ENCODE assay signal across 8 cellular contexts in the genomic region with DNA sequence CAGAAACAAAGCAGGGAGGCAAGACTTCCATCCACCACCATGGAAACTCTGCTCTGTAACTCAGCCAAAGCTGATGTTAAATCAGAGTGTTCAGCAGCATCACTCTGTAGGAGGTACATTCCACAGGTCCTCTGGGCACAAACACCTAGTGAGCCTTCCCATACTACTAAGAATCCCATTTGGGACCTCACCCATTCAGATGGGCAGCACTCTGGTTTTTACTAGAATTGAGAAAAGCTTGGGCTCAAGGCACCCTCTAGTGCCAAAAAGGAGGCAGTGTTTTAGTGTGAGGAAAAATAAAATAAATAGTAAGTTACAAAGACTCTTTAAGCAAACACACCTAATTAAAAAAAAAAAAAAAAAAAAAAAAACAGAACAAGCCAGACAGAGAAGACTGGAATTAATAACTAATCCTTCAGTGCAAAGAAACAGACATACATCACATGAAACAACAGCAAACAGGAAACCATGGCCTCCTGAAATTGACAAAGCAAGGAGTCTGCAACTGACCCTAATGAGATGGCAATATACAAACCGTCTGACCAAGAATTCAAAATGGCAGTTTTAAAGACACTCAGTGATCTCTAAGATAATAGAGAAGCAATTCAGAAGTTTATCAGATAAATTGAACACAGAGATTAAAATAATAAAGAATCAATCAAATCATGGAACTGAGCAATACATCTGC.
DNase-seq lines count a peak whose midpoint lies in the region; ATAC-seq and TF ChIP-seq lines count a peak whose summit lies in the region.

No MANE protein-coding gene starts in this region.

- no peaks in the 10 kb centered on the region for H3K36me3 ChIP-seq in GM23338 (ENCODE audit: insufficient read depth)
- no peaks in the 10 kb centered on the region for H3K36me3 ChIP-seq in aorta (ENCODE audit: control insufficient read depth in 1 of 2, insufficient read depth in 2 of 2, low read length in 1 of 2)

- peaks cover 34% of the 10 kb centered on the region for H3K36me3 Mint-ChIP-seq in GM23338 (ENCODE audit: low read depth)
- H3K36me3 Mint-ChIP-seq in T-cell = no peaks in the 10 kb centered on the region

- H3K27ac Mint-ChIP-seq in GM23338 = peak overlapping the region; percentile 71
- H3K27ac Mint-ChIP-seq in T-cell = peak overlapping the region in 1 of 2 donors; percentile 35

- H3K4me1 ChIP-seq in GM23338 (ENCODE audit: insufficient read depth) (no peaks in the 10 kb centered on the region), aorta (ENCODE audit: control insufficient read depth in 1 of 2, insufficient read depth in 2 of 2, low read length in 2 of 2) (no peaks in the 10 kb centered on the region)

- intact Hi-C loops in aorta (cut with DNase I) = no loop called here
- intact Hi-C loops in left ventricle myocardium superior (cut with micrococcal nuclease) = no loop called here
- intact Hi-C loops in left cardiac atrium (cut with DNase I) = no loop called here

- no peaks in the 10 kb centered on the region for H3F3A ChIP-seq in GM23338 (replicated peaks; ENCODE audit: low read depth)

- H3K9me3 Mint-ChIP-seq in GM23338 (peaks cover 28% of the 10 kb centered on the region), T-cell (peaks cover 2 to 17% (median 6%) of the 10 kb centered on the region in 3 donors)

- DNase-seq in DMS53 treated with DMSO at 0.1 percent for 48 hours (lab: John Stamatoyannopoulos, UW; ENCODE audit: unreplicated experiment) = peak; percentile 9
- DNase-seq in GM23338 (ENCODE audit: low spot score) = peak; percentile 79
- no peak for DNase-seq in T-cell
- DNase-seq in iPS-NIHi7 (ENCODE audit: extremely low spot score) = peak; percentile 72
- DNase-seq in aorta = no peak
- no peak for DNase-seq in left ventricle myocardium superior
- DNase-seq in foreskin melanocyte = no peak
- no peak for DNase-seq in left cardiac atrium

- peaks cover 3% of the 10 kb centered on the region for H3K9me3 ChIP-seq in aorta (ENCODE audit: control insufficient read depth, low read length)

- CTCF ChIA-PET in T-cell (lab: Charles Lee) = interaction anchor here (0.7 to 1.2 kb wide), 3 partner anchors 32 to 633 kb away, joined by 3 to 5 read pairs (median 4); no protein-coding TSS in a partner anchor

- TF ChIP-seq CTCF in GM23338 (conservative IDR thresholded peaks at IDR 0.05; ENCODE audit: low read depth in 2 of 2) = peak; percentile 68 to 71

- H3K4me3 ChIP-seq in GM23338 (no peak overlapping the region), aorta (ENCODE audit: low read length in 2 of 2) (no peak overlapping the region)

- no peaks in the 10 kb centered on the region for H3K27me3 ChIP-seq in GM23338 (ENCODE audit: insufficient read depth)
- no peaks in the 10 kb centered on the region for H3K27me3 ChIP-seq in aorta (ENCODE audit: control insufficient read depth in 1 of 2, insufficient read depth in 2 of 2, low read length in 1 of 2)

- peak; percentile 99 for ATAC-seq in GM23338
- no peak for ATAC-seq in T-cell (replicated peaks in 1 of 4)
- no peak for ATAC-seq in aorta (ENCODE audit: low FRiP score)
- no peak for ATAC-seq in left ventricle myocardium superior
- no peak for ATAC-seq in left cardiac atrium

- H3K27me3 Mint-ChIP-seq in GM23338 (ENCODE audit: insufficient read depth, low read depth, poor library complexity) = peaks cover 5% of the 10 kb centered on the region
- peaks cover 3 to 15% of the 10 kb centered on the region in 2 donors for H3K27me3 Mint-ChIP-seq in T-cell

- POLR2A ChIA-PET in T-cell (lab: Charles Lee) = no interaction called here

- 59 to 69% methylated on average over 1 of the region's 1 CpG for WGBS in aorta, 2 donors

- no peaks in the 10 kb centered on the region for H3K79me2 ChIP-seq in GM23338 (replicated peaks; ENCODE audit: insufficient read depth)

- no peak overlapping the region for H3K27ac ChIP-seq in GM23338 (ENCODE audit: low read depth)
- H3K27ac ChIP-seq in aorta (ENCODE audit: low read depth in 1 of 2, low read length in 2 of 2) = no peak overlapping the region

- no peak overlapping the region for H3K4me3 Mint-ChIP-seq in GM23338
- peak overlapping the region; percentile 17 to 74 (median 66) for H3K4me3 Mint-ChIP-seq in T-cell

- H3K9me2 ChIP-seq in GM23338 (ENCODE audit: insufficient read depth) = no peaks in the 10 kb centered on the region

- no peak overlapping the region for H3K4me2 ChIP-seq in GM23338

- H4K20me1 ChIP-seq in GM23338 (replicated peaks; ENCODE audit: insufficient read depth) = no peaks in the 10 kb centered on the region

- H2AFZ ChIP-seq in GM23338 = no peak overlapping the region

- peaks cover 8% of the 10 kb centered on the region for H3K4me1 Mint-ChIP-seq in GM23338
- peaks cover 11 to 14% (median 12%) of the 10 kb centered on the region in 3 donors for H3K4me1 Mint-ChIP-seq in T-cell

TF ChIP-seq in GM23338, 12 proteins besides CTCF, POLR2A, EP300 and RAD21:
- TF ChIP-seq, protein P1, sequence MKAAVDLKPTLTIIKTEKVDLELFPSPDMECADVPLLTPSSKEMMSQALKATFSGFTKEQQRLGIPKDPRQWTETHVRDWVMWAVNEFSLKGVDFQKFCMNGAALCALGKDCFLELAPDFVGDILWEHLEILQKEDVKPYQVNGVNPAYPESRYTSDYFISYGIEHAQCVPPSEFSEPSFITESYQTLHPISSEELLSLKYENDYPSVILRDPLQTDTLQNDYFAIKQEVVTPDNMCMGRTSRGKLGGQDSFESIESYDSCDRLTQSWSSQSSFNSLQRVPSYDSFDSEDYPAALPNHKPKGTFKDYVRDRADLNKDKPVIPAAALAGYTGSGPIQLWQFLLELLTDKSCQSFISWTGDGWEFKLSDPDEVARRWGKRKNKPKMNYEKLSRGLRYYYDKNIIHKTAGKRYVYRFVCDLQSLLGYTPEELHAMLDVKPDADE (IDR thresholded peaks at IDR 0.05) = no peak
- TF ChIP-seq, protein P2, sequence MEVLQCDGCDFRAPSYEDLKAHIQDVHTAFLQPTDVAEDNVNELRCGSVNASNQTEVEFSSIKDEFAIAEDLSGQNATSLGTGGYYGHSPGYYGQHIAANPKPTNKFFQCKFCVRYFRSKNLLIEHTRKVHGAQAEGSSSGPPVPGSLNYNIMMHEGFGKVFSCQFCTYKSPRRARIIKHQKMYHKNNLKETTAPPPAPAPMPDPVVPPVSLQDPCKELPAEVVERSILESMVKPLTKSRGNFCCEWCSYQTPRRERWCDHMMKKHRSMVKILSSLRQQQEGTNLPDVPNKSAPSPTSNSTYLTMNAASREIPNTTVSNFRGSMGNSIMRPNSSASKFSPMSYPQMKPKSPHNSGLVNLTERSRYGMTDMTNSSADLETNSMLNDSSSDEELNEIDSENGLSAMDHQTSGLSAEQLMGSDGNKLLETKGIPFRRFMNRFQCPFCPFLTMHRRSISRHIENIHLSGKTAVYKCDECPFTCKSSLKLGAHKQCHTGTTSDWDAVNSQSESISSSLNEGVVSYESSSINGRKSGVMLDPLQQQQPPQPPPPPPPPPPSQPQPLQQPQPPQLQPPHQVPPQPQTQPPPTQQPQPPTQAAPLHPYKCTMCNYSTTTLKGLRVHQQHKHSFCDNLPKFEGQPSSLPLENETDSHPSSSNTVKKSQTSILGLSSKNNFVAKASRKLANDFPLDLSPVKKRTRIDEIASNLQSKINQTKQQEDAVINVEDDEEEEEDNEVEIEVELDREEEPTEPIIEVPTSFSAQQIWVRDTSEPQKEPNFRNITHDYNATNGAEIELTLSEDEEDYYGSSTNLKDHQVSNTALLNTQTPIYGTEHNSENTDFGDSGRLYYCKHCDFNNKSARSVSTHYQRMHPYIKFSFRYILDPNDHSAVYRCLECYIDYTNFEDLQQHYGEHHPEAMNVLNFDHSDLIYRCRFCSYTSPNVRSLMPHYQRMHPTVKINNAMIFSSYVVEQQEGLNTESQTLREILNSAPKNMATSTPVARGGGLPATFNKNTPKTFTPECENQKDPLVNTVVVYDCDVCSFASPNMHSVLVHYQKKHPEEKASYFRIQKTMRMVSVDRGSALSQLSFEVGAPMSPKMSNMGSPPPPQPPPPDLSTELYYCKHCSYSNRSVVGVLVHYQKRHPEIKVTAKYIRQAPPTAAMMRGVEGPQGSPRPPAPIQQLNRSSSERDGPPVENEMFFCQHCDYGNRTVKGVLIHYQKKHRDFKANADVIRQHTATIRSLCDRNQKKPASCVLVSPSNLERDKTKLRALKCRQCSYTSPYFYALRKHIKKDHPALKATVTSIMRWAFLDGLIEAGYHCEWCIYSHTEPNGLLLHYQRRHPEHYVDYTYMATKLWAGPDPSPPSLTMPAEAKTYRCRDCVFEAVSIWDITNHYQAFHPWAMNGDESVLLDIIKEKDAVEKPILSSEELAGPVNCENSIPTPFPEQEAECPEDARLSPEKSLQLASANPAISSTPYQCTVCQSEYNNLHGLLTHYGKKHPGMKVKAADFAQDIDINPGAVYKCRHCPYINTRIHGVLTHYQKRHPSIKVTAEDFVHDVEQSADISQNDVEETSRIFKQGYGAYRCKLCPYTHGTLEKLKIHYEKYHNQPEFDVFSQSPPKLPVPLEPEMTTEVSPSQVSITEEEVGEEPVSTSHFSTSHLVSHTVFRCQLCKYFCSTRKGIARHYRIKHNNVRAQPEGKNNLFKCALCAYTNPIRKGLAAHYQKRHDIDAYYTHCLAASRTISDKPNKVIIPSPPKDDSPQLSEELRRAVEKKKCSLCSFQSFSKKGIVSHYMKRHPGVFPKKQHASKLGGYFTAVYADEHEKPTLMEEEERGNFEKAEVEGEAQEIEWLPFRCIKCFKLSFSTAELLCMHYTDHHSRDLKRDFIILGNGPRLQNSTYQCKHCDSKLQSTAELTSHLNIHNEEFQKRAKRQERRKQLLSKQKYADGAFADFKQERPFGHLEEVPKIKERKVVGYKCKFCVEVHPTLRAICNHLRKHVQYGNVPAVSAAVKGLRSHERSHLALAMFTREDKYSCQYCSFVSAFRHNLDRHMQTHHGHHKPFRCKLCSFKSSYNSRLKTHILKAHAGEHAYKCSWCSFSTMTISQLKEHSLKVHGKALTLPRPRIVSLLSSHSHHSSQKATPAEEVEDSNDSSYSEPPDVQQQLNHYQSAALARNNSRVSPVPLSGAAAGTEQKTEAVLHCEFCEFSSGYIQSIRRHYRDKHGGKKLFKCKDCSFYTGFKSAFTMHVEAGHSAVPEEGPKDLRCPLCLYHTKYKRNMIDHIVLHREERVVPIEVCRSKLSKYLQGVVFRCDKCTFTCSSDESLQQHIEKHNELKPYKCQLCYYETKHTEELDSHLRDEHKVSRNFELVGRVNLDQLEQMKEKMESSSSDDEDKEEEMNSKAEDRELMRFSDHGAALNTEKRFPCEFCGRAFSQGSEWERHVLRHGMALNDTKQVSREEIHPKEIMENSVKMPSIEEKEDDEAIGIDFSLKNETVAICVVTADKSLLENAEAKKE (CRISPR knock-in tag; IDR thresholded peaks at IDR 0.05) = peak; percentile 27; the same call in 1 of the 2 replicates

Comparison
In these comparisons a context has a peak if more than half of its experiments do, and no peak if none do; other contexts are left out.
1. DNase-seq: peak in DMS53 treated with DMSO at 0.1 percent for 48 hours (single experiment), GM23338 (single experiment) and iPS-NIHi7 (single experiment); none in T-cell (0 of 34), aorta (0 of 2), left ventricle myocardium superior (single experiment), foreskin melanocyte (single experiment) and left cardiac atrium (single experiment).